Comparison of ENCODE assay signal across 8 cellular contexts in the genomic region with DNA sequence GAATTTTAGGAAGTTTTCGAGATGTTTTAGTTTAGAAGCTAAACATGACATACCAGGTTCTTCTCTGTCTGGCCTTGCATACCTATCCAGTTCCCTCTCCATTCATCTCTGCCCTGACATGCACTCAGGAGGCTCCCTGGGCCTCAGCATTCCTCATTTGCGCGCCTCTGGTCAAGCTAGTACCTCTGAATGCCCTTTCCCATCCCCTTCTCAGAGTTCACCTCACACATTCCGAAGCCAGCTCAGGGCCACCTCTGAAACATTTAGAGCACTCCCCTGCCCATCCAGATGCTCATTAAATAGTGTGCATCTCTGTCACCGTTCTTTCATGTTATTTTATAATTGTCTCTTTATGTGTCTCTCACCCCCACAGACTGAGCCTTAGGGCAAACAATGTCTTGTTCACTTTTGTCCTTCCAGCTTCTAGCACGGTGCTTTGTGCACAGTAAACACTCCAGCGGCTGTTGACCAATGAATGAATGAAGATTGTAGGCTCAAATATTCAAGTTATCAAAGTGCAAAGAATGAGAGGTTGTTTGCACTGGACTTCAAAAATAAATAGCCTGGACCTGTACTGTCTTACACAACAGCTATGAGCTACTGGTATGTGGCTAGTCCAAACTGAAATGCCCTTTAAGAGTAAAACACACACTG. TPM values are rescaled to one million over a fixed set of nuclear protein-coding genes. Genes with fewer than 3 reads are reported as not detected.
DNase-seq lines count a peak whose midpoint lies in the region; ATAC-seq and TF ChIP-seq lines count a peak whose summit lies in the region.

No MANE protein-coding gene starts in this region.

- H3K27me3 ChIP-seq in esophagus squamous epithelium: no peaks in the 10 kb centered on the region
- H3K27me3 ChIP-seq in gastrocnemius medialis: no peaks in the 10 kb centered on the region

- H3K4me3 ChIP-seq in OCI-LY7 (ENCODE audit: low read depth, low read length, poor library complexity, severe bottlenecking) (peak overlapping the region; percentile 97), esophagus squamous epithelium (peak overlapping the region in 3 of 4 donors; percentile 74 to 85 (median 75)), gastrocnemius medialis (peak overlapping the region in 2 of 4 donors; percentile 83 to 90)

- H3K79me2 ChIP-seq in OCI-LY7 (ENCODE audit: insufficient read depth, low read depth, low read length): peaks cover 24% of the 10 kb centered on the region

- H3K27ac ChIP-seq in OCI-LY7 (ENCODE audit: low read depth, low read length, poor library complexity, severe bottlenecking): no peak overlapping the region
- H3K27ac ChIP-seq in esophagus squamous epithelium: peak overlapping the region; percentile 83 to 93 (median 90)
- peak overlapping the region in 3 of 4 donors; percentile 85 to 93 (median 92) for H3K27ac ChIP-seq in gastrocnemius medialis

- H3K4me2 ChIP-seq in OCI-LY7 (ENCODE audit: low read length): peak overlapping the region; percentile 96

- H2AFZ ChIP-seq in OCI-LY7 (ENCODE audit: low read length): peak overlapping the region; percentile 93

- intact Hi-C loops in OCI-LY7 (cut with micrococcal nuclease; ENCODE audit: unreplicated experiment): no loop called here
- intact Hi-C loops in esophagus squamous epithelium (cut with DNase I): loop anchor here (10.0 kb wide), 1 partner anchor 57 kb away; no protein-coding TSS in a partner anchor
- intact Hi-C loops in gastrocnemius medialis (cut with DNase I; ENCODE audit: low total_unique reads): loop anchor here (10.0 kb wide), 1 partner anchor 303 kb away; no protein-coding TSS in a partner anchor

- BruUV-seq in OCI-LY7 (replicated peaks; lab: Mats Ljungman, UMichigan): no TSS peak

- in situ Hi-C loops in gastrocnemius medialis (cut with MboI; ENCODE audit: low sequenced_read_pairs in 4 of 4): no loop called here

- TF ChIP-seq POLR2A in esophagus squamous epithelium (IDR thresholded peaks at IDR 0.05): no peak
- TF ChIP-seq POLR2A in gastrocnemius medialis (IDR thresholded peaks at IDR 0.05): no peak

- H3K9me3 ChIP-seq in OCI-LY7 (ENCODE audit: low read length): no peaks in the 10 kb centered on the region
- H3K9me3 ChIP-seq in esophagus squamous epithelium: no peaks in the 10 kb centered on the region
- no peaks in the 10 kb centered on the region for H3K9me3 ChIP-seq in gastrocnemius medialis

- 68 to 77% methylated on average over 7 of the region's 7 CpGs for WGBS in esophagus squamous epithelium, 2 donors

- ATAC-seq in gastrocnemius medialis: no peak
- no peak for ATAC-seq in HG03039 (IDR thresholded peaks at IDR 0.05; ENCODE audit: unreplicated experiment)

- DNase-seq in NCI-H1092 treated with DMSO at 0.1 percent for 48 hours (lab: John Stamatoyannopoulos, UW) (peak; percentile 0), NCI-H1092 (lab: John Stamatoyannopoulos, UW) (no peak), OCI-LY7 (ENCODE audit: low spot score) (no peak), esophagus squamous epithelium (lab: John Stamatoyannopoulos, UW) (no peak), gastrocnemius medialis (no peak), AG20443 (ENCODE audit: low spot score) (no peak), NOMO-1 treated with DMSO at 0.1 percent for 48 hours (lab: John Stamatoyannopoulos, UW; ENCODE audit: unreplicated experiment) (no peak)

- H3K4me1 ChIP-seq in OCI-LY7 (ENCODE audit: insufficient read depth, low read length, poor library complexity, severe bottlenecking) (peaks cover 32% of the 10 kb centered on the region), esophagus squamous epithelium (peaks cover 18 to 59% (median 26%) of the 10 kb centered on the region in 3 donors), gastrocnemius medialis (peaks cover 30 to 34% of the 10 kb centered on the region in 2 donors)

- peaks cover 14% of the 10 kb centered on the region; the same call in 1 of the 2 replicates for H4K20me1 ChIP-seq in OCI-LY7 (ENCODE audit: insufficient read depth, low read length)

- POLR2A ChIA-PET in OCI-LY7 (lab: Charles Lee): interaction anchor here (0.9 to 2.1 kb wide), 6 partner anchors 8 to 688 kb away, joined by 3 to 7 read pairs (median 4); a partner anchor contains a TSS

- CTCF ChIA-PET in OCI-LY7 (lab: Charles Lee; ENCODE audit: unreplicated experiment): no interaction called here

- no peaks in the 10 kb centered on the region for H3K9me2 ChIP-seq in OCI-LY7 (ENCODE audit: insufficient read depth, low read length)

- TF ChIP-seq CTCF in OCI-LY7 (conservative IDR thresholded peaks at IDR 0.05; ENCODE audit: low read length): no peak
- no peak for TF ChIP-seq CTCF in esophagus squamous epithelium (IDR thresholded peaks at IDR 0.05)
- TF ChIP-seq CTCF in gastrocnemius medialis (IDR thresholded peaks at IDR 0.05 in 4 of 5, conservative IDR thresholded peaks at IDR 0.05 in 1 of 5): no peak

- peaks cover 19% of the 10 kb centered on the region for H3K36me3 ChIP-seq in OCI-LY7 (ENCODE audit: insufficient read depth, low read length)
- peaks cover 0 to 6% (median 0%) of the 10 kb centered on the region in 3 donors for H3K36me3 ChIP-seq in esophagus squamous epithelium
- H3K36me3 ChIP-seq in gastrocnemius medialis: no peaks in the 10 kb centered on the region

RNA-seq across cellular contexts. Expression of a gene that starts 1.2 kb away (rescaled TPM):
- total RNA-seq in OCI-LY7 (2014; rRNA removed; shearing (Covaris generic)): 40.5 and 45.7 TPM in 2 replicates
- total RNA-seq in OCI-LY7 (2022) (84.4 and 93.6 TPM in 2 replicates), esophagus squamous epithelium (100 to 1,000 TPM; 285 to 499 (median 340) TPM), gastrocnemius medialis (100 to 1,000 TPM; 155 to 362 (median 207) TPM)
